ENCODE assay signal across 8 cellular contexts in the genomic region with DNA sequence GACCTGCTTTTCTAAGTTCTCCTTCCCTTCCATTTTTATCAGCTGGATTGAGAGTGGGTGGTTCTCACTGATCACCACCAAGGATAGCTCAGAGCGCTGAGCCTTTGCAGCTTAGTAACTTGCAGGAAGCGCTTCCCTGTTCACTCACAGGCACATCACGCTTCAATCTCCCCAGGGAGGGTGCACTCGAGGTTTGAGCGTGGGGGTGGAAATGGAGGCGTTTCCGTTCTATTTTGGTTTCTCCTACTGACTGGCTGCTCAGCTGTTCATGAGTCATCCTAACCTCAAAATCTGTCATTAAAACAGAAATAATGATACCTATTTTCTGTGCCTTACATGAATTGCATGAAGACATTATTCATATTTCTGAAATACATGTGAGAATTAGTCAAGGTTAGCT.
DNase-seq lines count a peak whose midpoint lies in the region; ATAC-seq and TF ChIP-seq lines count a peak whose summit lies in the region.

No MANE protein-coding gene starts in this region.

- H3K27ac ChIP-seq in left ventricle myocardium inferior (replicated peaks) (peak overlapping the region; percentile 58), gastrocnemius medialis (peak overlapping the region; percentile 44 to 60 (median 58))

- intact Hi-C loops in left ventricle myocardium inferior (cut with micrococcal nuclease) (no loop called here), gastrocnemius medialis (cut with DNase I; ENCODE audit: low total_unique reads) (loop anchor here (5.0 to 10.0 kb wide), 2 partner anchors 288 to 374 kb away; no protein-coding TSS in a partner anchor)

- in situ Hi-C loops in gastrocnemius medialis (cut with MboI; ENCODE audit: low sequenced_read_pairs in 4 of 4): no loop called here

- H3K36me3 ChIP-seq in left ventricle myocardium inferior (no peaks in the 10 kb centered on the region), gastrocnemius medialis (no peaks in the 10 kb centered on the region)

- no peaks in the 10 kb centered on the region for H3K27me3 ChIP-seq in left ventricle myocardium inferior (ENCODE audit: low read depth)
- no peaks in the 10 kb centered on the region for H3K27me3 ChIP-seq in gastrocnemius medialis

- TF ChIP-seq CTCF in left ventricle myocardium inferior (IDR thresholded peaks at IDR 0.05; ENCODE audit: borderline replicate concordance): no peak
- TF ChIP-seq CTCF in gastrocnemius medialis (IDR thresholded peaks at IDR 0.05 in 4 of 5, conservative IDR thresholded peaks at IDR 0.05 in 1 of 5): no peak

- H3K4me1 ChIP-seq in left ventricle myocardium inferior: peaks cover 34% of the 10 kb centered on the region
- H3K4me1 ChIP-seq in gastrocnemius medialis: peaks cover 23 to 27% of the 10 kb centered on the region in 2 donors

- peak; percentile 34 for DNase-seq in DMS53 treated with DMSO at 0.1 percent for 48 hours (lab: John Stamatoyannopoulos, UW; ENCODE audit: unreplicated experiment)
- DNase-seq in HPDE6-E6E7 (ENCODE audit: extremely low spot score): peak; percentile 73
- peak; percentile 96 for DNase-seq in SIG-M5 treated with dmso at 0.1 percent for 504 hours (lab: John Stamatoyannopoulos, UW; ENCODE audit: unreplicated experiment)
- peak; percentile 35 for DNase-seq in activated naive CD8-positive, alpha-beta T cell treated with anti-CD3 and anti-CD28 coated beads, Interleukin-2, amount 50 U/mL, for 16 hours (ENCODE audit: low read depth, low spot score)
- peak; percentile 80 for DNase-seq in left ventricle myocardium inferior
- peak; percentile 89 to 90 for DNase-seq in gastrocnemius medialis
- no peak for DNase-seq in DMS79 treated with DMSO at 0.1 percent for 48 hours (lab: John Stamatoyannopoulos, UW)

- no peak overlapping the region for H3K4me3 ChIP-seq in left ventricle myocardium inferior
- no peak overlapping the region for H3K4me3 ChIP-seq in gastrocnemius medialis

- TF ChIP-seq POLR2A in gastrocnemius medialis (IDR thresholded peaks at IDR 0.05): no peak

- ATAC-seq in GM21447 (IDR thresholded peaks at IDR 0.05; ENCODE audit: unreplicated experiment) (peak; percentile 97), gastrocnemius medialis (peak; percentile 100)

- no peaks in the 10 kb centered on the region for H3K9me3 ChIP-seq in left ventricle myocardium inferior (replicated peaks)
- H3K9me3 ChIP-seq in gastrocnemius medialis: no peaks in the 10 kb centered on the region
